25 cellular contexts compared by ENCODE assay signal in the genomic region with DNA sequence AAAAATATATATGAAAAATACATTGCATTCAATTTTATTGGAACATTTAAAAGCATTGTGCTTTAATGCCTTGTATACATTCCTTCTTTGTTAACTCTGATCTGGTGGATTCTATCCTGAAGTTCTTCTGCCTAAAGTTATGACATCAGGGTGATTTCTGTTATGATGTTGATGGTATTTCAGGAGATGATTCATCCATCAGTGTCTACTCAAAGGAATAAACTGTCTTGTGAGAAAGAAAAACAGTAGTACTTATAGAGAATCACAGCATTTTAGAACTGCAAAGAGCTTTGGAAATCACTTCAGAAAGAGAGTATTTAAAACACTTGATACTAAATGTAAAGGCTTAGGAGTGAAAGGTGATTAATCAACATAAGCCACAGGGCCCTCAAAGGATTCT.
DNase-seq lines count a peak whose midpoint lies in the region; ATAC-seq, FAIRE-seq and TF ChIP-seq lines count a peak whose summit lies in the region.
"Had no signal": no experiment of that assay in that cellular context is flagged by ENCODE, and none has a peak within 500 bp of the region (broad histone marks: within the 10 kb centered on the region; RNA-seq: fewer than 3 reads in every experiment).

No MANE protein-coding gene starts in this region.

- no peaks in the 10 kb centered on the region for H3K79me1 ChIP-seq in mesenchymal stem cell (replicated peaks; ENCODE audit: low read length, poor library complexity, severe bottlenecking)

- H3K23ac ChIP-seq in mesenchymal stem cell (ENCODE audit: low read length in 2 of 2) = no peak overlapping the region

- H4K8ac ChIP-seq in mesenchymal stem cell (ENCODE audit: low read length) = no peak overlapping the region

- no peak overlapping the region for H2BK120ac ChIP-seq in mesenchymal stem cell (ENCODE audit: low read depth, low read length)

- DNase-seq in ELR (ENCODE audit: low read depth) (peak; percentile 73), OCI-M1 (lab: John Stamatoyannopoulos, UW) (peak; percentile 17), choroid plexus epithelial cell (ENCODE audit: low read depth) (peak; percentile 93), mesenchymal stem cell (peak; percentile 81), urothelium cell line (ENCODE audit: low spot score) (no peak), HEK293T (ENCODE audit: extremely low spot score) (no peak)
- DNase-seq in activated CD4-positive, alpha-beta memory T cell treated with anti-CD3 and anti-CD28 coated beads, Interleukin-2, amount 10 ng/mL, durations not matched to agents 7 days and 5 days = no peak
- DNase-seq: activated naive CD4-positive, alpha-beta T cell; effector CD8-positive, alpha-beta T cell; Karpas-422; kidney; midbrain; NCI-H187; NCI-H510A; nucleus accumbens; PC-9; sigmoid colon; stimulated activated naive CD4-positive, alpha-beta T cell treated with Interleukin-2 at 50 U/mL for 16 hours; SW 1271 had no signal

- H3K27ac Mint-ChIP-seq in activated CD4-positive, alpha-beta memory T cell treated with anti-CD3 and anti-CD28 coated beads, Interleukin-2, amount 10 ng/mL, durations not matched to agents 7 days and 5 days = no peak overlapping the region
- H3K27ac Mint-ChIP-seq: brain, CD14-positive monocyte had no signal

- H3K36me3 Mint-ChIP-seq in activated CD4-positive, alpha-beta memory T cell treated with anti-CD3 and anti-CD28 coated beads, Interleukin-2, amount 10 ng/mL, durations not matched to agents 7 days and 5 days (ENCODE audit: low read depth) = peaks cover 17% of the 10 kb centered on the region

- H2AFZ ChIP-seq in mesenchymal stem cell (ENCODE audit: low read depth, low read length) = no peak overlapping the region
- H2AFZ ChIP-seq: PC-9 had no signal

- H3K9ac ChIP-seq in mesenchymal stem cell (ENCODE audit: low read length) = no peak overlapping the region

- ATAC-seq in HG03565 (IDR thresholded peaks at IDR 0.05; ENCODE audit: unreplicated experiment) = no peak

- H3K27me3 Mint-ChIP-seq in activated CD4-positive, alpha-beta memory T cell treated with anti-CD3 and anti-CD28 coated beads, Interleukin-2, amount 10 ng/mL, durations not matched to agents 7 days and 5 days = no peaks in the 10 kb centered on the region

- H2AK5ac ChIP-seq in mesenchymal stem cell (ENCODE audit: low read length, severe bottlenecking) = no peak overlapping the region

- H2BK15ac ChIP-seq in mesenchymal stem cell (ENCODE audit: low read depth, poor library complexity, severe bottlenecking) = no peak overlapping the region

- H3K4me1 ChIP-seq in mesenchymal stem cell (ENCODE audit: control insufficient read depth, insufficient read depth, low read depth, low read length) = no peaks in the 10 kb centered on the region
- H3K4me1 ChIP-seq: sigmoid colon, vagina had no signal

- CTCF ChIA-PET in activated CD4-positive, alpha-beta memory T cell treated with anti-CD3 and anti-CD28 coated beads, Interleukin-2, amount 10 ng/mL, durations not matched to agents 7 days and 5 days (lab: Charles Lee) = no interaction called here
- CTCF ChIA-PET in HEK293T (lab: Yijun Ruan, JAX) = no interaction called here

- H3K18ac ChIP-seq in mesenchymal stem cell (ENCODE audit: low read depth in 1 of 2, low read length in 2 of 2) = no peak overlapping the region

- no peaks in the 10 kb centered on the region for H3K4me1 Mint-ChIP-seq in activated CD4-positive, alpha-beta memory T cell treated with anti-CD3 and anti-CD28 coated beads, Interleukin-2, amount 10 ng/mL, durations not matched to agents 7 days and 5 days
- H3K4me1 Mint-ChIP-seq: CD14-positive monocyte had no signal

- H3K36me3 ChIP-seq in mesenchymal stem cell (ENCODE audit: control insufficient read depth in 1 of 2, insufficient read depth in 2 of 2, low read depth in 1 of 2, low read length in 2 of 2) = no peaks in the 10 kb centered on the region
- H3K36me3 ChIP-seq: HAP-1, sigmoid colon, vagina had no signal

- no peak overlapping the region for H3K4me2 ChIP-seq in mesenchymal stem cell (ENCODE audit: low read length, poor library complexity, severe bottlenecking)
- H3K4me2 ChIP-seq: PC-9 had no signal

- H3K4ac ChIP-seq in mesenchymal stem cell (ENCODE audit: low read depth in 1 of 2, low read length in 2 of 2) = no peak overlapping the region

- no peak overlapping the region for H3K27ac ChIP-seq in mesenchymal stem cell (ENCODE audit: low read length, poor library complexity, severe bottlenecking)
- H3K27ac ChIP-seq: PC-9, sigmoid colon, vagina had no signal

- no peak overlapping the region for H3K4me3 ChIP-seq in choroid plexus epithelial cell (ENCODE audit: low read depth, low read length)
- no peak overlapping the region for H3K4me3 ChIP-seq in mesenchymal stem cell (ENCODE audit: insufficient read depth in 1 of 2, low read depth in 1 of 2, low read length in 2 of 2)
- H3K4me3 ChIP-seq: HAP-1, PC-9, sigmoid colon, vagina had no signal

- H2BK12ac ChIP-seq in mesenchymal stem cell (ENCODE audit: low read length in 2 of 2) = no peak overlapping the region

- no peak overlapping the region for H4K91ac ChIP-seq in mesenchymal stem cell (ENCODE audit: low read length)

- no peaks in the 10 kb centered on the region for H3K27me3 ChIP-seq in mesenchymal stem cell (ENCODE audit: control insufficient read depth in 1 of 2, insufficient read depth in 1 of 2, low read length in 2 of 2)
- H3K27me3 ChIP-seq: sigmoid colon, vagina had no signal

- no peak overlapping the region for H3K4me3 Mint-ChIP-seq in activated CD4-positive, alpha-beta memory T cell treated with anti-CD3 and anti-CD28 coated beads, Interleukin-2, amount 10 ng/mL, durations not matched to agents 7 days and 5 days
- H3K4me3 Mint-ChIP-seq: brain, CD14-positive monocyte had no signal

- no peak for FAIRE-seq in urothelium cell line (lab: Jason Lieb, UNC)
- FAIRE-seq: GM12892, kidney had no signal

- no peak overlapping the region for H2BK5ac ChIP-seq in mesenchymal stem cell (ENCODE audit: low read depth, low read length, poor library complexity, severe bottlenecking)

- POLR2A ChIA-PET in activated CD4-positive, alpha-beta memory T cell treated with anti-CD3 and anti-CD28 coated beads, Interleukin-2, amount 10 ng/mL, durations not matched to agents 7 days and 5 days (lab: Charles Lee) = no interaction called here
- POLR2A ChIA-PET in HEK293T (lab: Yijun Ruan, JAX) = no interaction called here

- TF ChIP-seq CTCF in choroid plexus epithelial cell (conservative IDR thresholded peaks at IDR 0.05; ENCODE audit: low read depth, low read length) = no peak

- peaks cover 27% of the 10 kb centered on the region for H3K9me3 Mint-ChIP-seq in activated CD4-positive, alpha-beta memory T cell treated with anti-CD3 and anti-CD28 coated beads, Interleukin-2, amount 10 ng/mL, durations not matched to agents 7 days and 5 days

- H3K9me3 ChIP-seq in mesenchymal stem cell (ENCODE audit: control insufficient read depth, low read length) = peaks cover 23% of the 10 kb centered on the region
- H3K9me3 ChIP-seq: vagina had no signal

- no peak overlapping the region for H3K14ac ChIP-seq in mesenchymal stem cell (ENCODE audit: low read length in 2 of 2)

TF ChIP-seq in HEK293T, 16 proteins besides CTCF, POLR2A, EP300 and RAD21:
- no peak for TF ChIP-seq NFRKB (IDR thresholded peaks at IDR 0.05)
- no peak for TF ChIP-seq FOXA1 (IDR thresholded peaks at IDR 0.05)
- TF ChIP-seq SUZ12 (IDR thresholded peaks at IDR 0.05) = no peak
- TF ChIP-seq LEF1 (IDR thresholded peaks at IDR 0.05; ENCODE audit: borderline replicate concordance) = no peak
- TF ChIP-seq FOXM1 (IDR thresholded peaks at IDR 0.05; ENCODE audit: borderline replicate concordance) = no peak
- no peak for TF ChIP-seq BHLHE40 (IDR thresholded peaks at IDR 0.05; ENCODE audit: borderline replicate concordance)
- TF ChIP-seq HDGF (IDR thresholded peaks at IDR 0.05; ENCODE audit: borderline replicate concordance) = no peak
- no peak for TF ChIP-seq L3MBTL2 (conservative IDR thresholded peaks at IDR 0.05)
- no peak for TF ChIP-seq ELF4 (IDR thresholded peaks at IDR 0.05)

Comparison
In these comparisons a context has a peak if more than half of its experiments do, and no peak if none do; other contexts are left out.
1. DNase-seq: peak in ELR (single experiment), OCI-M1 (single experiment), choroid plexus epithelial cell (single experiment) and mesenchymal stem cell (single experiment); none in activated CD4-positive, alpha-beta memory T cell treated with anti-CD3 and anti-CD28 coated beads, Interleukin-2, amount 10 ng/mL, durations not matched to agents 7 days and 5 days (single experiment), urothelium cell line (single experiment) and HEK293T (single experiment).